ENCODE assay signal across 25 cellular contexts in the genomic region with DNA sequence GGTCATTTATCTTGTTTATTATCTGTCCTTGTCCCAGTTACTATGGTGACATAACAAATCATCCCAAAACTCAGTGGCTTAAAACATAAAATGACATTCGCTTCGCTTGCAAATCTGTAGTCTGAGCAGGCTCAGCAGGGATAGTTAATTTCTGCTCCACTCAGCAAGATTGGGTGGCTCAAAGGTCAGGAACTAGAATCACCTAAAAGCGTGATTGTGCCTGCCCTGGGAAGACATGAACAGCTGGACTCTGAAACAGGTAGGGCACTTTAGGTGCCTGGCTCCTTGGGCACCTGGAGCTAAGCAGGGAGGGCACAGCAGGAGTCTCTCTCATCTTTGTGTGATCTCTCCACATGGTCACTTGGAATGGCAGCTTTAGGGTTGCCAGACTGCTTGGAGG. TPM values are rescaled to one million over a fixed set of nuclear protein-coding genes. Genes with fewer than 3 reads are reported as not detected.
A peak's percentile ranks its signal among the peaks of the same experiment; 100 is the strongest.
DNase-seq lines count a peak whose midpoint lies in the region; ATAC-seq, FAIRE-seq and TF ChIP-seq lines count a peak whose summit lies in the region.
"Had no signal": no experiment of that assay in that cellular context is flagged by ENCODE, and none has a peak within 500 bp of the region (broad histone marks: within the 10 kb centered on the region; RNA-seq: fewer than 3 reads in every experiment).

No MANE protein-coding gene starts in this region.

- FAIRE-seq in HepG2 (lab: Jason Lieb, UNC) (no peak), K562 (lab: Jason Lieb, UNC) (no peak)
- FAIRE-seq: GM19239 had no signal

- H3K4me3 ChIP-seq in liver (ENCODE audit: low read depth in 1 of 3, low read length in 3 of 3) (no peak overlapping the region), HepG2 (replicated peaks in 1 of 3; ENCODE audit: insufficient read depth in 1 of 3, low read depth in 2 of 3, low read length in 3 of 3) (no peak overlapping the region), K562 (no peak overlapping the region)
- H3K4me3 ChIP-seq: MG63 had no signal

- H4K20me1 ChIP-seq in HepG2 (ENCODE audit: insufficient read depth, low read length) = no peaks in the 10 kb centered on the region
- H4K20me1 ChIP-seq in K562 (replicated peaks; ENCODE audit: control insufficient read depth, insufficient read depth, low read length) = no peaks in the 10 kb centered on the region

- peak in 1 of 2 donors; percentile 44 for TF ChIP-seq RAD21 in liver (IDR thresholded peaks at IDR 0.05)
- no peak for TF ChIP-seq RAD21 in HepG2 (CRISPR knock-in tag; IDR thresholded peaks at IDR 0.05)
- TF ChIP-seq RAD21 in K562 (CRISPR knock-in tag; conservative IDR thresholded peaks at IDR 0.05 in 1 of 2, IDR thresholded peaks at IDR 0.05 in 1 of 2) = no peak

- ATAC-seq in HepG2 (no peak), K562 (no peak)

- no peak overlapping the region for H3K4me3 Mint-ChIP-seq in activated T-cell treated with anti-CD3 and anti-CD28 coated beads, Interleukin-2, amount 50 U/mL, for 24 hours
- no peak overlapping the region for H3K4me3 Mint-ChIP-seq in activated naive CD8-positive, alpha-beta T cell treated with anti-CD3 and anti-CD28 coated beads for 36 hours
- H3K4me3 Mint-ChIP-seq: CD4-positive, alpha-beta T cell; H9 had no signal

- WGBS in liver = 36% methylated on average over 3 of the region's 3 CpGs
- 33% methylated on average over 3 of the region's 3 CpGs for WGBS in HepG2 (ENCODE audit: low lambda C conversion rate)
- 2% methylated on average over 3 of the region's 3 CpGs for WGBS in K562 (ENCODE audit: insufficient coverage, low coverage, missing lambda C conversion rate)

- H3K36me3 ChIP-seq in liver (ENCODE audit: control insufficient read depth in 4 of 4, insufficient read depth in 3 of 4, low read depth in 1 of 4, low read length in 3 of 4) (peaks cover 0 to 9% (median 3%) of the 10 kb centered on the region in 4 donors), HepG2 (replicated peaks in 1 of 2; ENCODE audit: control insufficient read depth in 1 of 2, insufficient read depth in 2 of 2, low read length in 2 of 2) (no peaks in the 10 kb centered on the region), K562 (ENCODE audit: control insufficient read depth, insufficient read depth, low read length) (no peaks in the 10 kb centered on the region)
- H3K36me3 ChIP-seq: BE2C, MG63 had no signal

- peak overlapping the region; percentile 3 for H3K27ac Mint-ChIP-seq in activated T-cell treated with anti-CD3 and anti-CD28 coated beads, Interleukin-2, amount 50 U/mL, for 24 hours
- no peak overlapping the region for H3K27ac Mint-ChIP-seq in activated naive CD8-positive, alpha-beta T cell treated with anti-CD3 and anti-CD28 coated beads for 36 hours
- H3K27ac Mint-ChIP-seq: H9 had no signal

- BruUV-seq in HepG2 (replicated peaks; lab: Mats Ljungman, UMichigan) = no TSS peak
- no TSS peak for BruUV-seq in K562 (replicated peaks; lab: Mats Ljungman, UMichigan)

- H3K4me1 Mint-ChIP-seq in activated T-cell treated with anti-CD3 and anti-CD28 coated beads, Interleukin-2, amount 50 U/mL, for 24 hours (ENCODE audit: low read depth) = peaks cover 39% of the 10 kb centered on the region
- peaks cover 37% of the 10 kb centered on the region for H3K4me1 Mint-ChIP-seq in activated naive CD8-positive, alpha-beta T cell treated with anti-CD3 and anti-CD28 coated beads for 36 hours
- H3K4me1 Mint-ChIP-seq: H9 had no signal

- POLR2A ChIA-PET in HepG2 (lab: Yijun Ruan, JAX) (no interaction called here), K562 (lab: Yijun Ruan, JAX) (interaction anchor here (0.6 to 1.1 kb wide), 2 partner anchors 172 to 1463 kb away, joined by 4 read pairs; no protein-coding TSS in a partner anchor)

- H3K27ac ChIP-seq in liver (ENCODE audit: low read depth in 1 of 2, low read length in 2 of 2) = peak overlapping the region; percentile 77 to 78
- no peak overlapping the region for H3K27ac ChIP-seq in HepG2 (ENCODE audit: extremely low read length, insufficient read depth, low read length)
- no peak overlapping the region for H3K27ac ChIP-seq in K562 (ENCODE audit: extremely low read depth, low read depth, low read length)

- intact Hi-C loops in HepG2 (cut with micrococcal nuclease; ENCODE audit: unreplicated experiment) (no loop called here), K562 (cut with micrococcal nuclease) (loop anchor here (10.0 kb wide), 1 partner anchor 136 kb away; no protein-coding TSS in a partner anchor)

- H3K36me3 Mint-ChIP-seq in activated T-cell treated with anti-CD3 and anti-CD28 coated beads, Interleukin-2, amount 50 U/mL, for 24 hours (ENCODE audit: low read depth) = no peaks in the 10 kb centered on the region
- peaks cover 2% of the 10 kb centered on the region for H3K36me3 Mint-ChIP-seq in activated naive CD8-positive, alpha-beta T cell treated with anti-CD3 and anti-CD28 coated beads for 36 hours

- no peaks in the 10 kb centered on the region for H3K9me3 Mint-ChIP-seq in activated T-cell treated with anti-CD3 and anti-CD28 coated beads, Interleukin-2, amount 50 U/mL, for 24 hours
- no peaks in the 10 kb centered on the region for H3K9me3 Mint-ChIP-seq in activated naive CD8-positive, alpha-beta T cell treated with anti-CD3 and anti-CD28 coated beads for 36 hours
- H3K9me3 Mint-ChIP-seq: CD4-positive, alpha-beta T cell; H9 had no signal

- H3K4me1 ChIP-seq in liver (ENCODE audit: control insufficient read depth in 4 of 4, insufficient read depth in 4 of 4, low read length in 3 of 4) (peaks cover 0 to 40% (median 34%) of the 10 kb centered on the region in 4 donors), HepG2 (ENCODE audit: insufficient read depth, low read length) (no peaks in the 10 kb centered on the region), K562 (replicated peaks in 1 of 2; ENCODE audit: control insufficient read depth in 2 of 2, insufficient read depth in 2 of 2, low read length in 2 of 2) (no peaks in the 10 kb centered on the region; a peak in 1 of 5 replicates)
- H3K4me1 ChIP-seq: BE2C had no signal

- H3K4me2 ChIP-seq in HepG2 (ENCODE audit: low read depth, low read length) = no peak overlapping the region
- no peak overlapping the region for H3K4me2 ChIP-seq in K562 (ENCODE audit: insufficient read depth, low read length)

- TF ChIP-seq EP300 in HepG2 (IDR thresholded peaks at IDR 0.05; ENCODE audit: low read depth in 2 of 2, low read length in 2 of 2) = no peak
- no peak for TF ChIP-seq EP300 in HepG2 (CRISPR knock-in tag; IDR thresholded peaks at IDR 0.05; ENCODE audit: borderline replicate concordance)
- no peak for TF ChIP-seq EP300 in K562 (IDR thresholded peaks at IDR 0.05; ENCODE audit: low read length)

- H2AFZ ChIP-seq in HepG2 (ENCODE audit: low read length) (no peak overlapping the region), K562 (ENCODE audit: low read depth, low read length) (no peak overlapping the region)

- H3K27me3 ChIP-seq in liver (ENCODE audit: control insufficient read depth in 4 of 4, insufficient read depth in 4 of 4, low read length in 3 of 4) = no peaks in the 10 kb centered on the region
- no peaks in the 10 kb centered on the region; a peak in 1 of 5 replicates for H3K27me3 ChIP-seq in HepG2 (ENCODE audit: control insufficient read depth in 1 of 2, insufficient read depth in 2 of 2, low read length in 2 of 2)
- H3K27me3 ChIP-seq in K562 (ENCODE audit: control insufficient read depth in 2 of 2, insufficient read depth in 2 of 2, low read length in 2 of 2) = peaks cover 10 to 28% of the 10 kb centered on the region in 2 experiments
- H3K27me3 ChIP-seq: BE2C, MG63 had no signal

- no peaks in the 10 kb centered on the region for H3K79me2 ChIP-seq in HepG2 (ENCODE audit: insufficient read depth, low read length)
- H3K79me2 ChIP-seq in K562 (ENCODE audit: control insufficient read depth, insufficient read depth, low read length) = no peaks in the 10 kb centered on the region

- H3K9me1 ChIP-seq in K562 (ENCODE audit: control insufficient read depth, insufficient read depth, low read length) = no peaks in the 10 kb centered on the region

- no peak for DNase-seq in activated T-cell treated with anti-CD3 and anti-CD28 coated beads, Interleukin-2, amount 50 U/mL, for 24 hours
- DNase-seq in activated T-cell treated with anti-CD3 and anti-CD28 coated beads for 4 hours (no peak), HepG2 (ENCODE audit: low spot score) (no peak), K562 (ENCODE audit: extremely low read depth in 1 of 4, low spot score in 3 of 4) (no peak), NCI-H510A treated with DMSO at 0.1 percent for 48 hours (lab: John Stamatoyannopoulos, UW) (no peak), kidney glomerular epithelial cell (lab: John Stamatoyannopoulos, UW) (no peak)
- DNase-seq in activated naive CD8-positive, alpha-beta T cell treated with anti-CD3 and anti-CD28 coated beads for 36 hours = no peak
- DNase-seq: BE2C; Caco-2; CD4-positive, alpha-beta T cell; DMS153; GDM1; H9; MG63; NCI-H1048; NCI-H1436 treated with DMSO at 0.1 percent for 48 hours; NCI-H2029; NCI-H2171; NCI-H748 treated with DMSO at 0.1 percent for 48 hours; OCI-M1 had no signal

- TF ChIP-seq CTCF in liver (IDR thresholded peaks at IDR 0.05; ENCODE audit: low read depth, low read length, missing input control) (no peak), HepG2 (CRISPR knock-in tag; IDR thresholded peaks at IDR 0.05) (no peak), K562 (IDR thresholded peaks at IDR 0.05 in 2 of 3, conservative IDR thresholded peaks at IDR 0.05 in 1 of 3; ENCODE audit: insufficient read depth in 2 of 3, low read depth in 1 of 3, low read length in 3 of 3) (no peak)

- no peaks in the 10 kb centered on the region for H3K9me3 ChIP-seq in liver (ENCODE audit: control insufficient read depth in 4 of 4, low read length in 3 of 4)
- H3K9me3 ChIP-seq in HepG2 (ENCODE audit: low read length) = no peaks in the 10 kb centered on the region
- no peaks in the 10 kb centered on the region for H3K9me3 ChIP-seq in K562 (replicated peaks; ENCODE audit: control insufficient read depth, insufficient read depth, low read depth, low read length)
- H3K9me3 ChIP-seq: BE2C, Caco-2, MG63 had no signal

- in situ Hi-C loops in HepG2 (cut with HindIII; ENCODE audit: extremely low pct_ligation_motif_present, low pct_unique_long_range_greater_than_20kb) = no loop called here
- in situ Hi-C loops in K562 (cut with MboI) = no loop called here

- H3K9ac ChIP-seq in liver (ENCODE audit: low read depth in 1 of 2, low read length in 2 of 2) (no peak overlapping the region), HepG2 (ENCODE audit: insufficient read depth, low read depth, low read length) (no peak overlapping the region), K562 (ENCODE audit: insufficient read depth in 1 of 2, low read depth in 2 of 2, low read length in 2 of 2) (no peak overlapping the region)

- no peaks in the 10 kb centered on the region for H3K27me3 Mint-ChIP-seq in activated T-cell treated with anti-CD3 and anti-CD28 coated beads, Interleukin-2, amount 50 U/mL, for 24 hours
- no peaks in the 10 kb centered on the region for H3K27me3 Mint-ChIP-seq in activated naive CD8-positive, alpha-beta T cell treated with anti-CD3 and anti-CD28 coated beads for 36 hours
- H3K27me3 Mint-ChIP-seq: CD4-positive, alpha-beta T cell had no signal

- CTCF ChIA-PET in HepG2 (lab: Yijun Ruan, JAX; ENCODE audit: low intra/inter-chr PET ratio, low total read pairs) (no interaction called here), K562 (lab: Yijun Ruan, JAX; ENCODE audit: low intra/inter-chr PET ratio) (no interaction called here)

- no peak for TF ChIP-seq POLR2A in HepG2 (IDR thresholded peaks at IDR 0.05; ENCODE audit: insufficient read depth in 1 of 2, low read depth in 2 of 2, low read length in 2 of 2)
- no peak for TF ChIP-seq POLR2A in K562 (conservative IDR thresholded peaks at IDR 0.05)

RNA-seq across cellular contexts. Expression of a gene that starts 14.7 kb away (rescaled TPM):
- 1 to 10 TPM; 2.4 to 3.4 TPM for total RNA-seq in liver
- 1 to 10 TPM in 1 of 2 donors, under 1 TPM in 1; 0.87 to 2.0 TPM for polyA plus RNA-seq in liver
- total RNA-seq in HepG2 (2016; rRNA removed; fragmentation: Illumina TruSeq; extraction: Trizol) = not detected in 2 replicates
- total RNA-seq in HepG2 (2016; cell fraction: cytosol; rRNA removed; fragmentation: Illumina TruSeq; extraction: Trizol; ENCODE audit: low read depth) = not detected in 2 replicates
- not detected in 2 replicates for total RNA-seq in HepG2 (2016; cell fraction: insoluble cytoplasmic fraction; rRNA removed; fragmentation: Illumina TruSeq; extraction: Trizol)
- not detected in 2 replicates for total RNA-seq in HepG2 (2016; cell fraction: membrane; rRNA removed; fragmentation: Illumina TruSeq; extraction: Trizol)
- total RNA-seq in HepG2 (2016; cell fraction: nucleus; rRNA removed; fragmentation: Illumina TruSeq; extraction: Trizol) = not detected in 2 replicates
- not detected in 2 replicates for polyA plus RNA-seq in HepG2 (2011; rRNA removed)
- not detected in 2 replicates for polyA plus RNA-seq in HepG2 (2011; cell fraction: cytosol; rRNA removed)
- polyA plus RNA-seq in HepG2 (2011; cell fraction: nucleus; rRNA removed) = 0.12 TPM in 1 of 2 replicates, not detected in the other
- 0.07 TPM in 1 of 2 replicates, not detected in the other for polyA plus RNA-seq in HepG2 (2012)
- not detected in 2 replicates for polyA plus RNA-seq in HepG2 (2016; cell fraction: cytosol; fragmentation: Illumina TruSeq; extraction: Trizol; ENCODE audit: low read depth)
- not detected in 2 replicates for polyA plus RNA-seq in HepG2 (2016; cell fraction: insoluble cytoplasmic fraction; fragmentation: Illumina TruSeq; extraction: Trizol; ENCODE audit: low read depth)
- not detected in 2 replicates for polyA plus RNA-seq in HepG2 (2016; cell fraction: membrane; fragmentation: Illumina TruSeq; extraction: Trizol; ENCODE audit: low read depth)
- not detected in 2 replicates for polyA plus RNA-seq in HepG2 (2016; cell fraction: nucleus; fragmentation: Illumina TruSeq; extraction: Trizol; ENCODE audit: insufficient read depth, low read depth)
- polyA minus RNA-seq in HepG2 (2011; rRNA and poly(A)+ RNA removed; ENCODE audit: low replicate concordance) = not detected in 2 replicates
- not detected in 2 replicates for polyA minus RNA-seq in HepG2 (2011; cell fraction: cytosol; rRNA and poly(A)+ RNA removed)
- polyA minus RNA-seq in HepG2 (2011; cell fraction: nucleus; rRNA and poly(A)+ RNA removed) = not detected in 2 replicates
- total RNA-seq in K562 (2011; cell fraction: chromatin; rRNA removed; ENCODE audit: low replicate concordance) = not detected in 2 replicates
- not detected in 2 replicates for total RNA-seq in K562 (2011; cell fraction: nucleolus; rRNA removed)
- 0.15 TPM in 1 of 2 replicates, not detected in the other for total RNA-seq in K562 (2011; cell fraction: nucleoplasm; rRNA removed)
- total RNA-seq in K562 (2014; rRNA removed) = 1.1 TPM in 1 of 2 replicates, not detected in the other
- 0.15 and 0.26 TPM in 2 replicates for total RNA-seq in K562 (2014; rRNA removed; fragmentation: Illumina TruSeq; extraction: Trizol)
- 0.34 and 0.36 TPM in 2 replicates for total RNA-seq in K562 (2015; rRNA removed; fragmentation: Illumina TruSeq; extraction: Trizol)
- total RNA-seq in K562 (2021) = 0.56 and 0.80 TPM in 2 replicates
- polyA plus RNA-seq in K562 (2011; rRNA removed) = 0.06 and 0.12 TPM in 2 replicates
- not detected in 2 replicates for polyA plus RNA-seq in K562 (2011; cell fraction: cytosol; rRNA removed)
- not detected in 2 replicates for polyA plus RNA-seq in K562 (2011; cell fraction: nucleus; rRNA removed)
- 0.56 and 1.1 TPM in 2 replicates for polyA plus RNA-seq in K562 (2012)
- polyA plus RNA-seq in K562 (2014; fragmentation: Illumina TruSeq; extraction: Trizol) = 0.31 TPM in 1 of 2 replicates, not detected in the other
- under 1 TPM; 0.21 to 0.45 TPM for polyA plus RNA-seq in K562 (2014; fragmentation: Nextera tagmentation; extraction: Ambion mirVana)
- 0.29 and 0.57 TPM in 2 replicates for polyA plus RNA-seq in K562 (2014; rRNA removed)
- polyA minus RNA-seq in K562 (2011; rRNA and poly(A)+ RNA removed) = not detected in 2 replicates
- not detected in 2 replicates for polyA minus RNA-seq in K562 (2011; cell fraction: cytosol; rRNA and poly(A)+ RNA removed)
- polyA minus RNA-seq in K562 (2011; cell fraction: nucleus; rRNA and poly(A)+ RNA removed) = not detected in 2 replicates
- 100 to 1,000 TPM; 194 to 204 TPM for total RNA-seq in activated naive CD8-positive, alpha-beta T cell treated with anti-CD3 and anti-CD28 coated beads for 36 hours
- total RNA-seq: A172, Caco-2, Daoy, H9, HT-29 had no signal

RNA-seq across cellular contexts. Expression of a gene that starts 36.6 kb away (rescaled TPM):
- 100 to 1,000 TPM in 1 of 2 donors, under 1 TPM in 1; 0.09 to 226 TPM for total RNA-seq in liver
- 100 to 1,000 TPM; 381 to 488 TPM for polyA plus RNA-seq in liver
- total RNA-seq in HepG2 (2016; rRNA removed; fragmentation: Illumina TruSeq; extraction: Trizol) = not detected in 2 replicates
- not detected in 2 replicates for total RNA-seq in HepG2 (2016; cell fraction: cytosol; rRNA removed; fragmentation: Illumina TruSeq; extraction: Trizol; ENCODE audit: low read depth)
- total RNA-seq in HepG2 (2016; cell fraction: insoluble cytoplasmic fraction; rRNA removed; fragmentation: Illumina TruSeq; extraction: Trizol) = not detected in 2 replicates
- total RNA-seq in HepG2 (2016; cell fraction: membrane; rRNA removed; fragmentation: Illumina TruSeq; extraction: Trizol) = not detected in 2 replicates
- not detected in 2 replicates for total RNA-seq in HepG2 (2016; cell fraction: nucleus; rRNA removed; fragmentation: Illumina TruSeq; extraction: Trizol)
- not detected in 2 replicates for polyA plus RNA-seq in HepG2 (2011; rRNA removed)
- not detected in 2 replicates for polyA plus RNA-seq in HepG2 (2011; cell fraction: cytosol; rRNA removed)
- not detected in 2 replicates for polyA plus RNA-seq in HepG2 (2011; cell fraction: nucleus; rRNA removed)
- polyA plus RNA-seq in HepG2 (2012) = not detected in 2 replicates
- not detected in 2 replicates for polyA plus RNA-seq in HepG2 (2016; cell fraction: cytosol; fragmentation: Illumina TruSeq; extraction: Trizol; ENCODE audit: low read depth)
- not detected in 2 replicates for polyA plus RNA-seq in HepG2 (2016; cell fraction: insoluble cytoplasmic fraction; fragmentation: Illumina TruSeq; extraction: Trizol; ENCODE audit: low read depth)
- polyA plus RNA-seq in HepG2 (2016; cell fraction: membrane; fragmentation: Illumina TruSeq; extraction: Trizol; ENCODE audit: low read depth) = not detected in 2 replicates
- polyA plus RNA-seq in HepG2 (2016; cell fraction: nucleus; fragmentation: Illumina TruSeq; extraction: Trizol; ENCODE audit: insufficient read depth, low read depth) = not detected in 2 replicates
- polyA minus RNA-seq in HepG2 (2011; rRNA and poly(A)+ RNA removed; ENCODE audit: low replicate concordance) = not detected in 2 replicates
- polyA minus RNA-seq in HepG2 (2011; cell fraction: cytosol; rRNA and poly(A)+ RNA removed) = not detected in 2 replicates
- not detected in 2 replicates for polyA minus RNA-seq in HepG2 (2011; cell fraction: nucleus; rRNA and poly(A)+ RNA removed)
- total RNA-seq in K562 (2011; cell fraction: chromatin; rRNA removed; ENCODE audit: low replicate concordance) = not detected in 2 replicates
- not detected in 2 replicates for total RNA-seq in K562 (2011; cell fraction: nucleolus; rRNA removed)
- not detected in 2 replicates for total RNA-seq in K562 (2011; cell fraction: nucleoplasm; rRNA removed)
- not detected in 2 replicates for total RNA-seq in K562 (2014; rRNA removed)
- not detected in 2 replicates for total RNA-seq in K562 (2014; rRNA removed; fragmentation: Illumina TruSeq; extraction: Trizol)
- total RNA-seq in K562 (2015; rRNA removed; fragmentation: Illumina TruSeq; extraction: Trizol) = not detected in 2 replicates
- total RNA-seq in K562 (2021) = 0.16 TPM in 1 of 2 replicates, not detected in the other
- not detected in 2 replicates for polyA plus RNA-seq in K562 (2011; rRNA removed)
- not detected in 2 replicates for polyA plus RNA-seq in K562 (2011; cell fraction: cytosol; rRNA removed)
- not detected in 2 replicates for polyA plus RNA-seq in K562 (2011; cell fraction: nucleus; rRNA removed)
- polyA plus RNA-seq in K562 (2012) = 0.17 and 2.6 TPM in 2 replicates
- not detected in 2 replicates for polyA plus RNA-seq in K562 (2014; fragmentation: Illumina TruSeq; extraction: Trizol)
- under 1 TPM in 1 of 2 experiments, not detected in 1; 0.04 TPM for polyA plus RNA-seq in K562 (2014; fragmentation: Nextera tagmentation; extraction: Ambion mirVana)
- not detected in 2 replicates for polyA plus RNA-seq in K562 (2014; rRNA removed)
- not detected in 2 replicates for polyA minus RNA-seq in K562 (2011; rRNA and poly(A)+ RNA removed)
- polyA minus RNA-seq in K562 (2011; cell fraction: cytosol; rRNA and poly(A)+ RNA removed) = not detected in 2 replicates
- not detected in 2 replicates for polyA minus RNA-seq in K562 (2011; cell fraction: nucleus; rRNA and poly(A)+ RNA removed)
- total RNA-seq in activated naive CD8-positive, alpha-beta T cell treated with anti-CD3 and anti-CD28 coated beads for 36 hours = under 1 TPM in 1 of 2 experiments, not detected in 1; 0.36 TPM
- total RNA-seq: Caco-2, Daoy, H9, HT-29 had no signal

RNA-seq across cellular contexts. Expression of a gene that starts 43.2 kb away (rescaled TPM):
- total RNA-seq in liver (1 to 10 TPM; 1.2 to 1.8 TPM), HepG2 (2016; rRNA removed; fragmentation: Illumina TruSeq; extraction: Trizol) (0.71 and 0.98 TPM in 2 replicates), K562 (2014; rRNA removed) (4.0 and 4.3 TPM in 2 replicates), K562 (2014; rRNA removed; fragmentation: Illumina TruSeq; extraction: Trizol) (5.7 and 6.5 TPM in 2 replicates), K562 (2015; rRNA removed; fragmentation: Illumina TruSeq; extraction: Trizol) (5.7 and 6.5 TPM in 2 replicates), K562 (2021) (4.7 and 4.9 TPM in 2 replicates)
- polyA plus RNA-seq in liver (under 1 TPM; 0.82 to 0.95 TPM), HepG2 (2011; rRNA removed) (0.33 and 0.40 TPM in 2 replicates), K562 (2011; rRNA removed) (5.8 and 7.4 TPM in 2 replicates), K562 (2014; fragmentation: Illumina TruSeq; extraction: Trizol) (5.3 and 5.7 TPM in 2 replicates), K562 (2014; fragmentation: Nextera tagmentation; extraction: Ambion mirVana) (1 to 10 TPM; 5.7 to 7.6 TPM), K562 (2014; rRNA removed) (4.0 and 4.9 TPM in 2 replicates)
- 0.26 and 0.30 TPM in 2 replicates for total RNA-seq in HepG2 (2016; cell fraction: cytosol; rRNA removed; fragmentation: Illumina TruSeq; extraction: Trizol; ENCODE audit: low read depth)
- total RNA-seq in HepG2 (2016; cell fraction: insoluble cytoplasmic fraction; rRNA removed; fragmentation: Illumina TruSeq; extraction: Trizol) = 1.0 and 1.1 TPM in 2 replicates
- 0.38 and 0.71 TPM in 2 replicates for total RNA-seq in HepG2 (2016; cell fraction: membrane; rRNA removed; fragmentation: Illumina TruSeq; extraction: Trizol)
- total RNA-seq in HepG2 (2016; cell fraction: nucleus; rRNA removed; fragmentation: Illumina TruSeq; extraction: Trizol) = 0.72 and 0.81 TPM in 2 replicates
- polyA plus RNA-seq in HepG2 (2011; cell fraction: cytosol; rRNA removed) = 0.27 and 0.40 TPM in 2 replicates
- 0.27 and 0.28 TPM in 2 replicates for polyA plus RNA-seq in HepG2 (2011; cell fraction: nucleus; rRNA removed)
- 0.37 and 0.51 TPM in 2 replicates for polyA plus RNA-seq in HepG2 (2012)
- 0.05 and 0.06 TPM in 2 replicates for polyA plus RNA-seq in HepG2 (2016; cell fraction: cytosol; fragmentation: Illumina TruSeq; extraction: Trizol; ENCODE audit: low read depth)
- polyA plus RNA-seq in HepG2 (2016; cell fraction: insoluble cytoplasmic fraction; fragmentation: Illumina TruSeq; extraction: Trizol; ENCODE audit: low read depth) = 0.51 and 0.69 TPM in 2 replicates
- 0.10 and 0.13 TPM in 2 replicates for polyA plus RNA-seq in HepG2 (2016; cell fraction: membrane; fragmentation: Illumina TruSeq; extraction: Trizol; ENCODE audit: low read depth)
- polyA plus RNA-seq in HepG2 (2016; cell fraction: nucleus; fragmentation: Illumina TruSeq; extraction: Trizol; ENCODE audit: insufficient read depth, low read depth) = 0.37 and 0.45 TPM in 2 replicates
- 0.56 and 3.8 TPM in 2 replicates for polyA minus RNA-seq in HepG2 (2011; rRNA and poly(A)+ RNA removed; ENCODE audit: low replicate concordance)
- 0.40 and 0.62 TPM in 2 replicates for polyA minus RNA-seq in HepG2 (2011; cell fraction: cytosol; rRNA and poly(A)+ RNA removed)
- polyA minus RNA-seq in HepG2 (2011; cell fraction: nucleus; rRNA and poly(A)+ RNA removed) = 1.4 and 1.6 TPM in 2 replicates
- total RNA-seq in K562 (2011; cell fraction: chromatin; rRNA removed; ENCODE audit: low replicate concordance) = 5.3 and 6.8 TPM in 2 replicates
- 5.9 and 6.8 TPM in 2 replicates for total RNA-seq in K562 (2011; cell fraction: nucleolus; rRNA removed)
- 7.3 and 8.0 TPM in 2 replicates for total RNA-seq in K562 (2011; cell fraction: nucleoplasm; rRNA removed)
- polyA plus RNA-seq in K562 (2011; cell fraction: cytosol; rRNA removed) = 4.4 and 4.9 TPM in 2 replicates
- polyA plus RNA-seq in K562 (2011; cell fraction: nucleus; rRNA removed) = 3.7 and 4.5 TPM in 2 replicates
- polyA plus RNA-seq in K562 (2012) = 3.2 and 3.4 TPM in 2 replicates
- 10.9 and 11.2 TPM in 2 replicates for polyA minus RNA-seq in K562 (2011; rRNA and poly(A)+ RNA removed)
- 2.0 and 4.0 TPM in 2 replicates for polyA minus RNA-seq in K562 (2011; cell fraction: cytosol; rRNA and poly(A)+ RNA removed)
- polyA minus RNA-seq in K562 (2011; cell fraction: nucleus; rRNA and poly(A)+ RNA removed) = 8.6 and 17.5 TPM in 2 replicates
- 1 to 10 TPM; 1.5 to 1.7 TPM for total RNA-seq in activated naive CD8-positive, alpha-beta T cell treated with anti-CD3 and anti-CD28 coated beads for 36 hours

Comparison
In these comparisons a context has a peak if more than half of its experiments do, and no peak if none do; other contexts are left out.
1. H3K27ac ChIP-seq: peak in liver (2 of 2); none in HepG2 (single experiment) and K562 (single experiment).
2. RNA of a gene that starts 14.7 kb away (total RNA-seq): 194 to 204 TPM in activated naive CD8-positive, alpha-beta T cell treated with anti-CD3 and anti-CD28 coated beads for 36 hours; 2.4 to 3.4 TPM in liver, 0.15 to 1.1 TPM in K562 and not detected in HepG2; every median in the first group is over 10 times any median in the second.